ENCODE assay signal across 8 cellular contexts in the genomic region with DNA sequence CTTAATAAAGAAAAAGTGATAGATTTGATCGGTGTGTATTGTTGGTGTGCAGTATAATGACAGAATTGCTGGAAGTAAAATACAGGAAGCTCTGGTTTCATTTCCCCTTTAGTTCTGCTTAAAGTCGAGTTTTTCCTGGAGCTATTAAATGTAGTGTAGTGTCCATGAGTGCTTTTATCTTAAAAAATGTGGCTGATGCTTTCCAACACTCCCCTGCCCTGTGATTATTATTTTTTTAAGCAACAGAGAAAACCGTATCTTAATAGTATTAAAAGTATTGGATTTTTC. TPM values are rescaled to one million over a fixed set of nuclear protein-coding genes. Genes with fewer than 3 reads are reported as not detected.
DNase-seq lines count a peak whose midpoint lies in the region; ATAC-seq and TF ChIP-seq lines count a peak whose summit lies in the region.

No MANE protein-coding gene starts in this region.

- peaks cover 2 to 16% (median 2%) of the 10 kb centered on the region in 3 donors for H3K4me1 ChIP-seq in gastroesophageal sphincter

- DNase-seq in activated T-cell treated with anti-CD3 and anti-CD28 coated beads, Interleukin-2, amount 50 U/mL, for 24 hours: no peak
- no peak for DNase-seq in activated T-cell treated with anti-CD3 and anti-CD28 coated beads, Interleukin-2, amount 50 U/mL, for 1 hour
- DNase-seq in SK-N-MC (ENCODE audit: low read depth, low spot score): no peak
- DNase-seq in NK-92 (lab: John Stamatoyannopoulos, UW; ENCODE audit: unreplicated experiment): no peak

- no peaks in the 10 kb centered on the region for H3K27me3 Mint-ChIP-seq in activated T-cell treated with anti-CD3 and anti-CD28 coated beads, Interleukin-2, amount 50 U/mL, for 24 hours
- H3K27me3 Mint-ChIP-seq in stimulated activated memory B cell treated with anti-CD40 and anti-IgM and Interleukin-4, amounts not matched to agents 10 μg/mL and 1 μg/mL and 100 μg/mL, for 72 hours: no peaks in the 10 kb centered on the region

- whole genome bisulfite sequencing in gastroesophageal sphincter (ENCODE audit: low coverage in 1 of 2), 2 donors: 7 to 19% methylated on average over 3 of the region's 3 CpGs

- H3K36me3 Mint-ChIP-seq in activated T-cell treated with anti-CD3 and anti-CD28 coated beads, Interleukin-2, amount 50 U/mL, for 24 hours (ENCODE audit: low read depth): peaks cover 39% of the 10 kb centered on the region
- peaks cover 16% of the 10 kb centered on the region for H3K36me3 Mint-ChIP-seq in stimulated activated memory B cell treated with anti-CD40 and anti-IgM and Interleukin-4, amounts not matched to agents 10 μg/mL and 1 μg/mL and 100 μg/mL, for 72 hours

- H3K27ac Mint-ChIP-seq in activated T-cell treated with anti-CD3 and anti-CD28 coated beads, Interleukin-2, amount 50 U/mL, for 24 hours: peak overlapping the region; percentile 99
- peak overlapping the region; percentile 94 for H3K27ac Mint-ChIP-seq in stimulated activated memory B cell treated with anti-CD40 and anti-IgM and Interleukin-4, amounts not matched to agents 10 μg/mL and 1 μg/mL and 100 μg/mL, for 72 hours

- no peak for TF ChIP-seq EP300 in gastroesophageal sphincter (IDR thresholded peaks at IDR 0.05)

- no peak for TF ChIP-seq POLR2A in gastroesophageal sphincter (IDR thresholded peaks at IDR 0.05)

- peak overlapping the region; percentile 93 for H3K4me3 Mint-ChIP-seq in activated T-cell treated with anti-CD3 and anti-CD28 coated beads, Interleukin-2, amount 50 U/mL, for 24 hours
- peak overlapping the region; percentile 96 for H3K4me3 Mint-ChIP-seq in stimulated activated memory B cell treated with anti-CD40 and anti-IgM and Interleukin-4, amounts not matched to agents 10 μg/mL and 1 μg/mL and 100 μg/mL, for 72 hours

- H3K4me1 Mint-ChIP-seq in activated T-cell treated with anti-CD3 and anti-CD28 coated beads, Interleukin-2, amount 50 U/mL, for 24 hours (ENCODE audit: low read depth): peaks cover 36% of the 10 kb centered on the region
- peaks cover 11% of the 10 kb centered on the region for H3K4me1 Mint-ChIP-seq in stimulated activated memory B cell treated with anti-CD40 and anti-IgM and Interleukin-4, amounts not matched to agents 10 μg/mL and 1 μg/mL and 100 μg/mL, for 72 hours

- no peaks in the 10 kb centered on the region for H3K36me3 ChIP-seq in SK-N-MC (ENCODE audit: insufficient read depth, low read length)
- H3K36me3 ChIP-seq in gastroesophageal sphincter: peaks cover 0 to 28% of the 10 kb centered on the region in 2 donors

- H3K9me3 ChIP-seq in SK-N-MC (ENCODE audit: low read depth, low read length) (no peaks in the 10 kb centered on the region), gastroesophageal sphincter (no peaks in the 10 kb centered on the region)

- no peak for TF ChIP-seq CTCF in gastroesophageal sphincter (IDR thresholded peaks at IDR 0.05)

- H3K9me3 Mint-ChIP-seq in activated T-cell treated with anti-CD3 and anti-CD28 coated beads, Interleukin-2, amount 50 U/mL, for 24 hours: no peaks in the 10 kb centered on the region
- H3K9me3 Mint-ChIP-seq in stimulated activated memory B cell treated with anti-CD40 and anti-IgM and Interleukin-4, amounts not matched to agents 10 μg/mL and 1 μg/mL and 100 μg/mL, for 72 hours: no peaks in the 10 kb centered on the region

- peak overlapping the region; percentile 27 for H3K9ac ChIP-seq in SK-N-MC (ENCODE audit: insufficient read length)

- H3K27me3 ChIP-seq in gastroesophageal sphincter: no peaks in the 10 kb centered on the region

- ATAC-seq in gastroesophageal sphincter: no peak
- ATAC-seq in stimulated activated memory B cell treated with anti-CD40 and anti-IgM and Interleukin-4, amounts not matched to agents 10 μg/mL and 1 μg/mL and 100 μg/mL, for 72 hours: no peak
- ATAC-seq in GM19351 (IDR thresholded peaks at IDR 0.05; ENCODE audit: unreplicated experiment): no peak
- ATAC-seq in HG03571 (IDR thresholded peaks at IDR 0.05; ENCODE audit: unreplicated experiment): no peak

- peak overlapping the region; percentile 67; the same call in 1 of the 2 replicates for H3K27ac ChIP-seq in SK-N-MC
- peak overlapping the region in 2 of 4 donors; percentile 85 to 88 for H3K27ac ChIP-seq in gastroesophageal sphincter

- H3K4me3 ChIP-seq in SK-N-MC (peak overlapping the region; percentile 64), gastroesophageal sphincter (peak overlapping the region; percentile 82 to 94)

RNA-seq across cellular contexts. Expression of gene LGALS8, which starts 1.1 kb away (rescaled TPM):
- total RNA-seq in gastroesophageal sphincter: 10 to 100 TPM; 50.5 to 81.8 (median 54.7) TPM
